8 cellular contexts compared by ENCODE assay signal in genomic region chr14:95098984-95099599, GRCh38. TPM values are rescaled to one million over a fixed set of nuclear protein-coding genes. Genes with fewer than 3 reads are reported as not detected.
A peak's percentile ranks its signal among the peaks of the same experiment; 100 is the strongest.
DNase-seq lines count a peak whose midpoint lies in the region; ATAC-seq and TF ChIP-seq lines count a peak whose summit lies in the region.

No MANE protein-coding gene starts in this region.

- no peak overlapping the region for H3K9ac ChIP-seq in neural progenitor cell

- no TSS peak for BruUV-seq in A673 (replicated peaks; lab: Mats Ljungman, UMichigan)

- H3K36me3 ChIP-seq in A673 (ENCODE audit: insufficient read depth, low read length, poor library complexity, severe bottlenecking): peaks cover 20% of the 10 kb centered on the region
- H3K36me3 ChIP-seq in neural progenitor cell: no peaks in the 10 kb centered on the region

- TF ChIP-seq CTCF in A673 (conservative IDR thresholded peaks at IDR 0.05; ENCODE audit: low read depth, low read length): peak; percentile 89
- peak; percentile 25 for TF ChIP-seq CTCF in GM12864 (IDR thresholded peaks at IDR 0.05; ENCODE audit: low read depth, low read length, missing control alignments)
- peak; percentile 81 for TF ChIP-seq CTCF in fibroblast of the aortic adventitia (IDR thresholded peaks at IDR 0.05; ENCODE audit: insufficient read depth, low read length)
- peak; percentile 91 for TF ChIP-seq CTCF in neural progenitor cell (IDR thresholded peaks at IDR 0.05)

- no peak overlapping the region for H3K27ac ChIP-seq in A673 (ENCODE audit: low read depth, low read length, poor library complexity, severe bottlenecking)
- H3K27ac ChIP-seq in neural progenitor cell: no peak overlapping the region

- H3K36me3 Mint-ChIP-seq in activated CD4-positive, alpha-beta T cell treated with anti-CD3 and anti-CD28 coated beads, Interleukin-2, amount 10 ng/mL, durations not matched to agents 7 days and 5 days (ENCODE audit: low read depth): peaks cover 43% of the 10 kb centered on the region
- peaks cover 18% of the 10 kb centered on the region for H3K36me3 Mint-ChIP-seq in neural progenitor cell

- no peak overlapping the region for H3K4me2 ChIP-seq in neural progenitor cell

- H3K9me3 Mint-ChIP-seq in activated CD4-positive, alpha-beta T cell treated with anti-CD3 and anti-CD28 coated beads, Interleukin-2, amount 10 ng/mL, durations not matched to agents 7 days and 5 days: no peaks in the 10 kb centered on the region
- H3K9me3 Mint-ChIP-seq in neural progenitor cell: no peaks in the 10 kb centered on the region

- H3K4me1 ChIP-seq in A673 (ENCODE audit: insufficient read depth, low read length, poor library complexity, severe bottlenecking): peaks cover 52% of the 10 kb centered on the region
- H3K4me1 ChIP-seq in neural progenitor cell: peaks cover 48% of the 10 kb centered on the region

- H3K27me3 ChIP-seq in A673 (replicated peaks; ENCODE audit: insufficient read depth, low read depth, low read length, poor library complexity) (no peaks in the 10 kb centered on the region), neural progenitor cell (no peaks in the 10 kb centered on the region)

- DNase-seq in A673 (ENCODE audit: low spot score) (peak; percentile 86), GM12864 (ENCODE audit: low read depth) (no peak), NCI-H2227 (lab: John Stamatoyannopoulos, UW; ENCODE audit: unreplicated experiment) (peak; percentile 67), fibroblast of the aortic adventitia (ENCODE audit: low read depth) (peak; percentile 76), neural progenitor cell (ENCODE audit: low spot score) (peak; percentile 86)
- DNase-seq in activated CD4-positive, alpha-beta T cell treated with anti-CD3 and anti-CD28 coated beads, Interleukin-2, amount 10 ng/mL, durations not matched to agents 7 days and 5 days: peak; percentile 46
- no peak for DNase-seq in effector CD8-positive, alpha-beta T cell (lab: John Stamatoyannopoulos, UW)

- no peaks in the 10 kb centered on the region for H3K27me3 Mint-ChIP-seq in activated CD4-positive, alpha-beta T cell treated with anti-CD3 and anti-CD28 coated beads, Interleukin-2, amount 10 ng/mL, durations not matched to agents 7 days and 5 days
- H3K27me3 Mint-ChIP-seq in neural progenitor cell (ENCODE audit: insufficient read depth, low read depth): no peaks in the 10 kb centered on the region

- peaks cover 26% of the 10 kb centered on the region for H3F3A ChIP-seq in neural progenitor cell (ENCODE audit: low read depth)

- H3K4me3 ChIP-seq in A673 (ENCODE audit: low read depth, low read length, poor library complexity, severe bottlenecking): no peak overlapping the region
- no peak overlapping the region for H3K4me3 ChIP-seq in GM12864 (ENCODE audit: low read depth, low read length)
- no peak overlapping the region for H3K4me3 ChIP-seq in fibroblast of the aortic adventitia (ENCODE audit: low read depth, low read length)
- no peak overlapping the region for H3K4me3 ChIP-seq in neural progenitor cell

- H2AFZ ChIP-seq in neural progenitor cell (replicated peaks): no peak overlapping the region

- no peak overlapping the region for H3K4me3 Mint-ChIP-seq in activated CD4-positive, alpha-beta T cell treated with anti-CD3 and anti-CD28 coated beads, Interleukin-2, amount 10 ng/mL, durations not matched to agents 7 days and 5 days
- no peak overlapping the region for H3K4me3 Mint-ChIP-seq in neural progenitor cell

- peaks cover 24% of the 10 kb centered on the region for H4K20me1 ChIP-seq in neural progenitor cell (ENCODE audit: low read depth)

- ATAC-seq in HG03378 (IDR thresholded peaks at IDR 0.05; ENCODE audit: unreplicated experiment): no peak

- POLR2A ChIA-PET in A673 (lab: Charles Lee; ENCODE audit: low non-redundant PET): no interaction called here
- POLR2A ChIA-PET in activated CD4-positive, alpha-beta T cell treated with anti-CD3 and anti-CD28 coated beads, Interleukin-2, amount 10 ng/mL, durations not matched to agents 7 days and 5 days (lab: Charles Lee): no interaction called here

- H3K4me1 Mint-ChIP-seq in activated CD4-positive, alpha-beta T cell treated with anti-CD3 and anti-CD28 coated beads, Interleukin-2, amount 10 ng/mL, durations not matched to agents 7 days and 5 days: peaks cover 12% of the 10 kb centered on the region
- H3K4me1 Mint-ChIP-seq in neural progenitor cell: peaks cover 38% of the 10 kb centered on the region

- H3K27ac Mint-ChIP-seq in activated CD4-positive, alpha-beta T cell treated with anti-CD3 and anti-CD28 coated beads, Interleukin-2, amount 10 ng/mL, durations not matched to agents 7 days and 5 days: no peak overlapping the region
- no peak overlapping the region for H3K27ac Mint-ChIP-seq in neural progenitor cell

- intact Hi-C loops in A673 (cut with micrococcal nuclease; ENCODE audit: unreplicated experiment): loop anchor here (1.0 to 10.0 kb wide), 3 partner anchors 266 to 410 kb away; no protein-coding TSS in a partner anchor

- H3K9me3 ChIP-seq in A673 (ENCODE audit: low read depth, low read length, poor library complexity, severe bottlenecking) (no peaks in the 10 kb centered on the region), neural progenitor cell (ENCODE audit: low read depth) (no peaks in the 10 kb centered on the region)

- CTCF ChIA-PET in A673 (lab: Charles Lee): interaction anchor here (0.7 kb wide), 1 partner anchor 483 kb away, joined by 7 read pairs; no protein-coding TSS in a partner anchor
- CTCF ChIA-PET in activated CD4-positive, alpha-beta T cell treated with anti-CD3 and anti-CD28 coated beads, Interleukin-2, amount 10 ng/mL, durations not matched to agents 7 days and 5 days (lab: Charles Lee): no interaction called here

- H3K79me2 ChIP-seq in neural progenitor cell (ENCODE audit: low read depth): peaks cover 21% of the 10 kb centered on the region

RNA-seq across cellular contexts. Expression of gene DICER1, which starts 58.2 kb away (rescaled TPM):
- total RNA-seq in A673 (2021): 57.1 and 62.6 TPM in 2 replicates
- 10 to 100 TPM; 54.4 to 63.6 TPM for total RNA-seq in activated CD4-positive, alpha-beta T cell treated with anti-CD3 and anti-CD28 coated beads, Interleukin-2, amount 10 ng/mL, durations not matched to agents 7 days and 5 days
- 46.6 and 106 TPM in 2 replicates for total RNA-seq in fibroblast of the aortic adventitia (ENCODE audit: low replicate concordance)
- total RNA-seq in neural progenitor cell (ENCODE audit: low replicate concordance): 56.7 and 70.0 TPM in 2 replicates

Comparison
In these comparisons a context has a peak if more than half of its experiments do, and no peak if none do; other contexts are left out.
1. DNase-seq: peak in A673 (single experiment), NCI-H2227 (single experiment), activated CD4-positive, alpha-beta T cell treated with anti-CD3 and anti-CD28 coated beads, Interleukin-2, amount 10 ng/mL, durations not matched to agents 7 days and 5 days (single experiment), fibroblast of the aortic adventitia (single experiment) and neural progenitor cell (single experiment); none in GM12864 (single experiment) and effector CD8-positive, alpha-beta T cell (single experiment).
2. CTCF ChIP-seq: peak in every context shown above with its lines; median percentile 91 in neural progenitor cell; 89 in A673; 81 in fibroblast of the aortic adventitia; 25 in GM12864.